In the genomic region with DNA sequence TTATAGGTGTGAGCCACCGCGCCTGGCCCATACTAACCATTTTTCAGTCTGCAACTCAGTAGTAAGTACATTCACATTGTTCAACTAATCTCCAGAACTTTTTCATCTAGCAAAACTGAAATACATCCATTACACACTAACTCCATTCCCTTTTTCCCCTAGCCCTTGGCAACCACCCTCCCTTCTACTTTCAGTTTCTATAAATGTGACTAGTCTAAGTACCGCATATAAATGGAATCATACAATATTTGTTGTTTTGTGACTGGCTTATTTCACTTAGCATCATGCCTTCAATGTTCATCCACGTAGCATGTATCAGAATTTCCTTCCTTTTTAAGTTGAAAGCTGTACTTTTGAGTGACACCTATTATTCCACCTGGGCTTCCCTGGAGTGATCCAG, we compare ENCODE assay signal across 21 cellular contexts.
"Had no signal": no experiment of that assay in that cellular context is flagged by ENCODE, and none has a peak within 500 bp of the region (broad histone marks: within the 10 kb centered on the region; RNA-seq: fewer than 3 reads in every experiment).

No MANE protein-coding gene starts in this region.

- DNase-seq: effector CD8-positive, alpha-beta T cell; gastrocnemius medialis; heart right ventricle; hypothalamus; kidney glomerular epithelial cell; mucosa of descending colon; natural killer cell; nucleus accumbens; ovary; right cardiac atrium; small intestine; stimulated activated CD4-positive, alpha-beta T cell treated with anti-CD3 and anti-CD28 coated beads, Interleukin-12 subunit alpha, Interleukin-12 subunit beta, amount 100 ng/mL, for 4 hours; stimulated activated naive CD4-positive, alpha-beta T cell; stomach; substantia nigra; transverse colon had no signal

- H3K27ac ChIP-seq: coronary artery, esophagus muscularis mucosa, gastrocnemius medialis, heart right ventricle, neural progenitor cell, ovary, stomach, thoracic aorta, transverse colon had no signal

- H3K4me3 ChIP-seq: coronary artery, esophagus muscularis mucosa, gastrocnemius medialis, heart right ventricle, mucosa of descending colon, neural progenitor cell, ovary, stomach, thoracic aorta, transverse colon had no signal

- H3K4me1 ChIP-seq: esophagus muscularis mucosa, gastrocnemius medialis, transverse colon had no signal

- H3K36me3 Mint-ChIP-seq: natural killer cell, neural progenitor cell had no signal

- H3K4me3 Mint-ChIP-seq: natural killer cell, neural progenitor cell had no signal

- H3K4me2 ChIP-seq: neural progenitor cell had no signal

- H3K27ac Mint-ChIP-seq: natural killer cell, neural progenitor cell had no signal

- FAIRE-seq: islet of Langerhans, small intestine had no signal

- H3K36me3 ChIP-seq: esophagus muscularis mucosa, gastrocnemius medialis, heart right ventricle, neural progenitor cell, ovary, stomach, thoracic aorta, transverse colon had no signal

- H2AFZ ChIP-seq: neural progenitor cell had no signal

- H3K9ac ChIP-seq: neural progenitor cell had no signal

- H3K9me3 Mint-ChIP-seq: natural killer cell had no signal

- ATAC-seq: gastrocnemius medialis, heart right ventricle, mucosa of descending colon, natural killer cell, right cardiac atrium had no signal

- H3K9me3 ChIP-seq: esophagus muscularis mucosa, gastrocnemius medialis, heart right ventricle, mucosa of descending colon, ovary, stomach, thoracic aorta, transverse colon had no signal

- H3K27me3 ChIP-seq: esophagus muscularis mucosa, gastrocnemius medialis, neural progenitor cell, ovary, stomach had no signal
